ENCODE assay signal across 8 cellular contexts in genomic region chr2:228681426-228681825, GRCh38.
A peak's percentile ranks its signal among the peaks of the same experiment; 100 is the strongest.
DNase-seq lines count a peak whose midpoint lies in the region; TF ChIP-seq lines count a peak whose summit lies in the region.

No MANE protein-coding gene starts in this region.

- DNase-seq in HPDE6-E6E7 (ENCODE audit: extremely low spot score) (peak; percentile 17), brain microvascular endothelial cell (peak; percentile 49), left kidney (ENCODE audit: low read depth, low spot score) (peak; percentile 61), NCI-H2081 (lab: John Stamatoyannopoulos, UW) (no peak), HK-2 (ENCODE audit: unreplicated experiment) (no peak), cortex of kidney (lab: John Stamatoyannopoulos, UW) (no peak), C1 segment of cervical spinal cord (lab: John Stamatoyannopoulos, UW) (no peak)

- in situ Hi-C loops in brain microvascular endothelial cell (cut with HindIII; ENCODE audit: low pct_ligation_motif_present, low sequenced_read_pairs) = no loop called here

- no peaks in the 10 kb centered on the region for H3K79me2 ChIP-seq in ACC112 (ENCODE audit: control insufficient read depth, insufficient read depth, low read length, unreplicated experiment)

- H3K36me3 ChIP-seq in ACC112 (ENCODE audit: insufficient read depth, low read length) = no peaks in the 10 kb centered on the region
- H3K36me3 ChIP-seq in brain microvascular endothelial cell (replicated peaks) = no peaks in the 10 kb centered on the region

- no peak overlapping the region for H3K27ac ChIP-seq in ACC112 (ENCODE audit: low read depth, low read length)
- H3K27ac ChIP-seq in brain microvascular endothelial cell = no peak overlapping the region

- TF ChIP-seq CTCF in brain microvascular endothelial cell (IDR thresholded peaks at IDR 0.05; ENCODE audit: low read depth, low read length, missing control alignments) = peak; percentile 47

- no peak overlapping the region for H3K4me3 ChIP-seq in ACC112 (ENCODE audit: low read depth, low read length)
- no peak overlapping the region for H3K4me3 ChIP-seq in brain microvascular endothelial cell (ENCODE audit: low read depth, low read length)

- H3K27me3 ChIP-seq in ACC112 (ENCODE audit: insufficient read depth, low read length) = no peaks in the 10 kb centered on the region
- no peaks in the 10 kb centered on the region for H3K27me3 ChIP-seq in brain microvascular endothelial cell (replicated peaks)

- no peaks in the 10 kb centered on the region for H3K4me1 ChIP-seq in ACC112 (ENCODE audit: control insufficient read depth, insufficient read depth, low read length, unreplicated experiment)

- peak overlapping the region; percentile 73 for H2AFZ ChIP-seq in ACC112 (ENCODE audit: low read length, unreplicated experiment)

Comparison
In these comparisons a context has a peak if more than half of its experiments do, and no peak if none do; other contexts are left out.
1. DNase-seq: peak in HPDE6-E6E7 (single experiment), brain microvascular endothelial cell (single experiment) and left kidney (single experiment); none in NCI-H2081 (0 of 2), HK-2 (single experiment), cortex of kidney (single experiment) and C1 segment of cervical spinal cord (0 of 14).